22 cellular contexts compared by ENCODE assay signal in genomic region chr19:35378356-35378755, GRCh38. TPM values are rescaled to one million over a fixed set of nuclear protein-coding genes. Genes with fewer than 3 reads are reported as not detected.
DNase-seq lines count a peak whose midpoint lies in the region; ATAC-seq, FAIRE-seq and TF ChIP-seq lines count a peak whose summit lies in the region.
"Had no signal": no experiment of that assay in that cellular context is flagged by ENCODE, and none has a peak within 500 bp of the region (broad histone marks: within the 10 kb centered on the region; RNA-seq: fewer than 3 reads in every experiment).

No MANE protein-coding gene starts in this region.

- POLR2A ChIA-PET in A549 (lab: Yijun Ruan, JAX) = no interaction called here

- CTCF ChIA-PET in A549 (lab: Yijun Ruan, JAX) = interaction anchor here (0.7 to 3.6 kb wide), 6 partner anchors 25 to 132 kb away, joined by 3 to 17 read pairs (median 3); no protein-coding TSS in a partner anchor

- H3K27me3 ChIP-seq in RWPE2 (ENCODE audit: insufficient read depth, poor library complexity, severe bottlenecking) (no peaks in the 10 kb centered on the region), esophagus muscularis mucosa (peaks cover 0 to 23% (median 0%) of the 10 kb centered on the region in 4 donors), gastrocnemius medialis (no peaks in the 10 kb centered on the region)

- TF ChIP-seq EP300 in A549 (IDR thresholded peaks at IDR 0.05) (no peak), esophagus muscularis mucosa (IDR thresholded peaks at IDR 0.05) (no peak)

- WGBS in A549 (ENCODE audit: missing lambda C conversion rate) = 60% methylated on average over 3 of the region's 3 CpGs
- WGBS in esophagus muscularis mucosa = 91% methylated on average over 3 of the region's 3 CpGs

- H3K4me2 ChIP-seq in A549 = no peak overlapping the region

- no peak overlapping the region for H3K4me3 ChIP-seq in A549
- no peak overlapping the region for H3K4me3 ChIP-seq in RWPE2 (ENCODE audit: severe bottlenecking)
- H3K4me3 ChIP-seq in esophagus muscularis mucosa = no peak overlapping the region
- no peak overlapping the region for H3K4me3 ChIP-seq in gastrocnemius medialis
- H3K4me3 ChIP-seq: HAP-1 had no signal

- in situ Hi-C loops in gastrocnemius medialis (cut with MboI; ENCODE audit: low sequenced_read_pairs in 4 of 4) = no loop called here

- TF ChIP-seq CTCF in A549 (IDR thresholded peaks at IDR 0.05) (no peak), RWPE2 (IDR thresholded peaks at IDR 0.05; ENCODE audit: poor library complexity, severe bottlenecking) (no peak), esophagus muscularis mucosa (IDR thresholded peaks at IDR 0.05) (no peak), gastrocnemius medialis (IDR thresholded peaks at IDR 0.05 in 4 of 5, conservative IDR thresholded peaks at IDR 0.05 in 1 of 5) (no peak)

- TF ChIP-seq POLR2A in A549 (IDR thresholded peaks at IDR 0.05; ENCODE audit: low read length) (no peak), esophagus muscularis mucosa (IDR thresholded peaks at IDR 0.05; ENCODE audit: low read depth) (no peak), gastrocnemius medialis (IDR thresholded peaks at IDR 0.05) (no peak), erythroblast (IDR thresholded peaks at IDR 0.05; ENCODE audit: low read length) (no peak)

- no peak overlapping the region for H3K27ac ChIP-seq in A549
- H3K27ac ChIP-seq in RWPE2 (ENCODE audit: poor library complexity, severe bottlenecking) = no peak overlapping the region
- H3K27ac ChIP-seq in esophagus muscularis mucosa (replicated peaks in 1 of 4) = no peak overlapping the region
- H3K27ac ChIP-seq in gastrocnemius medialis = no peak overlapping the region

- intact Hi-C loops in esophagus muscularis mucosa (cut with DNase I) (no loop called here), gastrocnemius medialis (cut with DNase I; ENCODE audit: low total_unique reads) (no loop called here)

- no peaks in the 10 kb centered on the region for H3K36me3 ChIP-seq in RWPE2 (ENCODE audit: low read depth)
- no peaks in the 10 kb centered on the region for H3K36me3 ChIP-seq in esophagus muscularis mucosa
- no peaks in the 10 kb centered on the region for H3K36me3 ChIP-seq in gastrocnemius medialis
- H3K36me3 ChIP-seq: HAP-1 had no signal

- no peak for DNase-seq in A549 (ENCODE audit: low read depth in 1 of 2, low spot score in 1 of 2)
- peak; percentile 0 for DNase-seq in RWPE2 (ENCODE audit: low spot score)
- peak; percentile 53 for DNase-seq in esophagus muscularis mucosa (ENCODE audit: extremely low spot score)
- DNase-seq in gastrocnemius medialis = no peak
- no peak for DNase-seq in NCI-H1048 (lab: John Stamatoyannopoulos, UW)
- no peak for DNase-seq in erythroblast (lab: John Stamatoyannopoulos, UW)
- DNase-seq: 8988T; C1 segment of cervical spinal cord; Calu3; CD4-positive, alpha-beta memory T cell; COR-L47; DMS53; DMS79 treated with DMSO at 0.1 percent for 48 hours; GF-D8; GOT3 had no signal

- H3K9me3 ChIP-seq in A549 (peaks cover 22% of the 10 kb centered on the region; the same call in 2 of the 3 replicates), RWPE2 (ENCODE audit: severe bottlenecking) (no peaks in the 10 kb centered on the region), esophagus muscularis mucosa (peaks cover 0 to 4% (median 2%) of the 10 kb centered on the region in 4 donors), gastrocnemius medialis (no peaks in the 10 kb centered on the region)
- H3K9me3 ChIP-seq: HAP-1 had no signal

- H3K4me1 ChIP-seq in A549 (no peaks in the 10 kb centered on the region), RWPE2 (ENCODE audit: insufficient read depth, poor library complexity, severe bottlenecking) (no peaks in the 10 kb centered on the region), esophagus muscularis mucosa (no peaks in the 10 kb centered on the region), gastrocnemius medialis (no peaks in the 10 kb centered on the region)
- H3K4me1 ChIP-seq: HAP-1 had no signal

- ATAC-seq in A549 (no peak), RWPE2 (ENCODE audit: low read depth) (no peak), gastrocnemius medialis (no peak)

- TF ChIP-seq RAD21 in A549 (conservative IDR thresholded peaks at IDR 0.05 in 1 of 2, IDR thresholded peaks at IDR 0.05 in 1 of 2) = no peak

- FAIRE-seq in A549 (lab: Jason Lieb, UNC) = peak; percentile 51
- FAIRE-seq: GM12892, H54 had no signal

TF ChIP-seq in A549, 52 proteins besides CTCF, POLR2A, EP300 and RAD21:
- TF ChIP-seq CBX8 (IDR thresholded peaks at IDR 0.05) = no peak
- no peak for TF ChIP-seq MAFK (IDR thresholded peaks at IDR 0.05; ENCODE audit: partially characterized antibody)
- TF ChIP-seq CEBPB (IDR thresholded peaks at IDR 0.05) = no peak
- TF ChIP-seq MYC (IDR thresholded peaks at IDR 0.05; ENCODE audit: borderline replicate concordance, low read length) = no peak
- no peak for TF ChIP-seq RARB (CRISPR knock-in tag; IDR thresholded peaks at IDR 0.05)
- no peak for TF ChIP-seq ZSCAN20 (CRISPR knock-in tag; IDR thresholded peaks at IDR 0.05)
- no peak for TF ChIP-seq EHMT2 (IDR thresholded peaks at IDR 0.05; ENCODE audit: low read depth)

RNA-seq across cellular contexts. Expression of gene GPR42, which starts 7.5 kb away (rescaled TPM):
- polyA plus RNA-seq in A549 (2011; rRNA removed) (not detected in 2 replicates), A549 (2017; fragmentation: RNase III; extraction: RNeasy Plus Mini Kit Qiagen cat#74134 plus additional on column Dnase treatment) (not detected in 3 replicates)
- polyA plus RNA-seq in A549 (2012; cell fraction: cytosol; rRNA removed) = not detected in 2 replicates
- not detected in 2 replicates for polyA plus RNA-seq in A549 (2012; cell fraction: nucleus; rRNA removed)
- polyA minus RNA-seq in A549 (2011; rRNA and poly(A)+ RNA removed) = not detected in 2 replicates
- total RNA-seq in esophagus muscularis mucosa (under 1 TPM in 1 of 4 donors, not detected in 3; 0.17 TPM), gastrocnemius medialis (not detected)
- total RNA-seq: A673; Calu3; CD4-positive, alpha-beta memory T cell; Daoy; G401 had no signal
- polyA plus RNA-seq: BJ; CD4-positive, alpha-beta memory T cell had no signal

RNA-seq across cellular contexts. Expression of gene FFAR3, which starts 20.1 kb away (rescaled TPM):
- polyA plus RNA-seq in A549 (2011; rRNA removed) = not detected in 2 replicates
- polyA plus RNA-seq in A549 (2012; cell fraction: cytosol; rRNA removed) = 0.03 TPM in 1 of 2 replicates, not detected in the other
- polyA plus RNA-seq in A549 (2012; cell fraction: nucleus; rRNA removed) = not detected in 2 replicates
- polyA plus RNA-seq in A549 (2017; fragmentation: RNase III; extraction: RNeasy Plus Mini Kit Qiagen cat#74134 plus additional on column Dnase treatment) = not detected in 3 replicates
- not detected in 2 replicates for polyA minus RNA-seq in A549 (2011; rRNA and poly(A)+ RNA removed)
- total RNA-seq in esophagus muscularis mucosa = 1 to 10 TPM in 1 of 4 donors, under 1 TPM in 1, not detected in 2; 0.17 to 2.3 TPM
- total RNA-seq in gastrocnemius medialis = not detected
- total RNA-seq: Calu3; CD4-positive, alpha-beta memory T cell; Daoy; G401 had no signal
- polyA plus RNA-seq: BJ; CD4-positive, alpha-beta memory T cell had no signal

RNA-seq across cellular contexts. Expression of gene FFAR1, which starts 30.7 kb away (rescaled TPM):
- polyA plus RNA-seq in A549 (2011; rRNA removed) (not detected in 2 replicates), A549 (2017; fragmentation: RNase III; extraction: RNeasy Plus Mini Kit Qiagen cat#74134 plus additional on column Dnase treatment) (not detected in 3 replicates)
- polyA plus RNA-seq in A549 (2012; cell fraction: cytosol; rRNA removed) = not detected in 2 replicates
- not detected in 2 replicates for polyA plus RNA-seq in A549 (2012; cell fraction: nucleus; rRNA removed)
- polyA minus RNA-seq in A549 (2011; rRNA and poly(A)+ RNA removed) = not detected in 2 replicates
- total RNA-seq in esophagus muscularis mucosa (not detected), gastrocnemius medialis (not detected)
- total RNA-seq: A673; Calu3; CD4-positive, alpha-beta memory T cell; Daoy; G401 had no signal
- polyA plus RNA-seq: BJ; CD4-positive, alpha-beta memory T cell had no signal

RNA-seq across cellular contexts. Expression of gene CD22, which starts 49.4 kb away (rescaled TPM):
- 0.14 and 0.29 TPM in 2 replicates for polyA plus RNA-seq in A549 (2011; rRNA removed)
- 0.03 and 0.20 TPM in 2 replicates for polyA plus RNA-seq in A549 (2012; cell fraction: cytosol; rRNA removed)
- polyA plus RNA-seq in A549 (2012; cell fraction: nucleus; rRNA removed) = 0.18 TPM in 1 of 2 replicates, not detected in the other
- 0.05 TPM in 1 of 3 replicates, not detected in the others for polyA plus RNA-seq in A549 (2017; fragmentation: RNase III; extraction: RNeasy Plus Mini Kit Qiagen cat#74134 plus additional on column Dnase treatment)
- polyA minus RNA-seq in A549 (2011; rRNA and poly(A)+ RNA removed) = not detected in 2 replicates
- 10 to 100 TPM in 1 of 4 donors, 1 to 10 TPM in 3; 2.3 to 12.5 (median 3.7) TPM for total RNA-seq in esophagus muscularis mucosa
- total RNA-seq in gastrocnemius medialis = under 1 TPM in 1 of 4 donors, not detected in 3; 0.59 TPM
- total RNA-seq: A673, Daoy, G401 had no signal
- polyA plus RNA-seq: BJ had no signal

Comparison
In these comparisons a context has a peak if more than half of its experiments do, and no peak if none do; other contexts are left out.
1. DNase-seq: peak in RWPE2 (single experiment) and esophagus muscularis mucosa (single experiment); none in A549 (0 of 2), gastrocnemius medialis (0 of 2), NCI-H1048 (single experiment) and erythroblast (0 of 2).